In genomic region chr12:78419513-78419912, GRCh38 we compare ENCODE assay signal across 21 cellular contexts.
DNase-seq lines count a peak whose midpoint lies in the region; ATAC-seq, FAIRE-seq and TF ChIP-seq lines count a peak whose summit lies in the region.
"Had no signal": no experiment of that assay in that cellular context is flagged by ENCODE, and none has a peak within 500 bp of the region (broad histone marks: within the 10 kb centered on the region; RNA-seq: fewer than 3 reads in every experiment).

No MANE protein-coding gene starts in this region.

- H3K36me3 ChIP-seq in HepG2 (replicated peaks in 1 of 2; ENCODE audit: control insufficient read depth in 1 of 2, insufficient read depth in 2 of 2, low read length in 2 of 2) (no peaks in the 10 kb centered on the region), right lobe of liver (no peaks in the 10 kb centered on the region), IMR-90 (ENCODE audit: control insufficient read depth, insufficient read depth, low read length) (no peaks in the 10 kb centered on the region)

- H3K4me2 ChIP-seq in HepG2 (ENCODE audit: low read depth, low read length) (no peak overlapping the region), IMR-90 (ENCODE audit: low read depth, low read length) (no peak overlapping the region)
- H3K4me2 ChIP-seq: A549 had no signal

- no peak overlapping the region for H2BK15ac ChIP-seq in IMR-90 (ENCODE audit: low read depth, low read length)

- intact Hi-C loops in HepG2 (cut with micrococcal nuclease; ENCODE audit: unreplicated experiment), result loop anchor here (1.0 kb wide), 1 partner anchor 27 kb away; no protein-coding TSS in a partner anchor
- intact Hi-C loops in right lobe of liver (cut with DNase I), result no loop called here
- intact Hi-C loops in IMR-90 (cut with micrococcal nuclease), result no loop called here

- no peaks in the 10 kb centered on the region for H3K79me1 ChIP-seq in IMR-90 (ENCODE audit: low read depth in 1 of 2, low read length in 2 of 2)

- H3K27ac Mint-ChIP-seq in natural killer cell treated with Interleukin-12 subunit alpha and Interleukin-12 subunit beta and Interleukin-15 and Interleukin-18, amount 100 ng/mL, for 72 hours, result no peak overlapping the region
- H3K27ac Mint-ChIP-seq: CD4-positive, CD25-positive, alpha-beta regulatory T cell; CD8-positive, alpha-beta memory T cell; HFFc6 had no signal

- CTCF ChIA-PET in HepG2 (lab: Yijun Ruan, JAX; ENCODE audit: low intra/inter-chr PET ratio, low total read pairs) (no interaction called here), IMR-90 (lab: Yijun Ruan, JAX) (no interaction called here)

- H4K20me1 ChIP-seq in HepG2 (ENCODE audit: insufficient read depth, low read length) (no peaks in the 10 kb centered on the region), IMR-90 (ENCODE audit: insufficient read depth, low read length) (no peaks in the 10 kb centered on the region)

- H2AFZ ChIP-seq in HepG2 (ENCODE audit: low read length) (no peak overlapping the region), IMR-90 (replicated peaks; ENCODE audit: low read length, poor library complexity) (no peak overlapping the region)

- TF ChIP-seq RAD21 in HepG2 (CRISPR knock-in tag; IDR thresholded peaks at IDR 0.05) (no peak), IMR-90 (IDR thresholded peaks at IDR 0.05; ENCODE audit: low read length) (no peak)

- H2BK120ac ChIP-seq in IMR-90 (ENCODE audit: low read depth, low read length), result no peak overlapping the region

- H3K18ac ChIP-seq in IMR-90 (ENCODE audit: low read depth, low read length), result no peak overlapping the region

- no peak overlapping the region for H3K27ac ChIP-seq in HepG2 (ENCODE audit: extremely low read length, insufficient read depth, low read length)
- H3K27ac ChIP-seq in right lobe of liver, result no peak overlapping the region
- H3K27ac ChIP-seq in IMR-90 (ENCODE audit: insufficient read depth, low read length), result no peak overlapping the region
- H3K27ac ChIP-seq: A549 had no signal

- no peak overlapping the region for H3K56ac ChIP-seq in IMR-90 (ENCODE audit: extremely low read depth, insufficient read depth, low read length)

- BruUV-seq in HepG2 (replicated peaks; lab: Mats Ljungman, UMichigan) (no TSS peak), IMR-90 (replicated peaks; lab: Mats Ljungman, UMichigan) (no TSS peak)

- H3K4me1 ChIP-seq in HepG2 (ENCODE audit: insufficient read depth, low read length), result no peaks in the 10 kb centered on the region
- no peaks in the 10 kb centered on the region for H3K4me1 ChIP-seq in right lobe of liver
- no peaks in the 10 kb centered on the region for H3K4me1 ChIP-seq in IMR-90 (ENCODE audit: control insufficient read depth, insufficient read depth, low read length)
- H3K4me1 ChIP-seq: A549 had no signal

- no peaks in the 10 kb centered on the region for H3K27me3 Mint-ChIP-seq in natural killer cell treated with Interleukin-12 subunit alpha and Interleukin-12 subunit beta and Interleukin-15 and Interleukin-18, amount 100 ng/mL, for 72 hours
- H3K27me3 Mint-ChIP-seq: CD4-positive, CD25-positive, alpha-beta regulatory T cell; CD8-positive, alpha-beta memory T cell; IgD-negative memory B cell had no signal

- no peaks in the 10 kb centered on the region for H3K9me3 ChIP-seq in HepG2 (ENCODE audit: low read length)
- H3K9me3 ChIP-seq in right lobe of liver, result no peaks in the 10 kb centered on the region
- H3K9me3 ChIP-seq in IMR-90 (ENCODE audit: control insufficient read depth, insufficient read depth, low read length), result no peaks in the 10 kb centered on the region
- H3K9me3 ChIP-seq: A549 had no signal

- FAIRE-seq in HepG2 (lab: Jason Lieb, UNC) (no peak), HTR-8/SVneo (lab: Jason Lieb, UNC) (no peak)
- FAIRE-seq: A549, GM12878 had no signal

- H3K9me3 Mint-ChIP-seq in natural killer cell treated with Interleukin-12 subunit alpha and Interleukin-12 subunit beta and Interleukin-15 and Interleukin-18, amount 100 ng/mL, for 72 hours, result peaks cover 2% of the 10 kb centered on the region
- H3K9me3 Mint-ChIP-seq: HFFc6 had no signal

- H4K5ac ChIP-seq in IMR-90 (ENCODE audit: low read depth, low read length), result no peak overlapping the region

- in situ Hi-C loops in HepG2 (cut with HindIII; ENCODE audit: extremely low pct_ligation_motif_present, low pct_unique_long_range_greater_than_20kb), result no loop called here
- in situ Hi-C loops in IMR-90 (cut with MboI; ENCODE audit: low sequenced_read_pairs), result no loop called here

- WGBS in HepG2 (ENCODE audit: low lambda C conversion rate), result 0% methylated on average over 3 of the region's 3 CpGs
- 83% methylated on average over 3 of the region's 3 CpGs for WGBS in right lobe of liver (ENCODE audit: insufficient coverage, low coverage, low lambda C conversion rate, missing lambda C conversion rate)
- WGBS in IMR-90 (ENCODE audit: extremely low coverage in 2 of 2, insufficient read length in 1 of 2), 2 experiments, result no CpG with 5 or more reads among the region's 3 CpGs

- no peak overlapping the region for H2BK5ac ChIP-seq in IMR-90 (ENCODE audit: low read depth, low read length, poor library complexity, severe bottlenecking)

- DNase-seq in HepG2 (ENCODE audit: low spot score) (no peak), right lobe of liver (no peak), IMR-90 (peak; percentile 6), NCI-H2171 treated with DMSO at 0.1 percent for 48 hours (lab: John Stamatoyannopoulos, UW) (peak; percentile 50), HTR-8/SVneo (ENCODE audit: insufficient read length, low spot score) (no peak), T-helper 2 cell (no peak)
- no peak for DNase-seq in natural killer cell treated with Interleukin-12 subunit alpha and Interleukin-12 subunit beta and Interleukin-15 and Interleukin-18, amount 100 ng/mL, for 72 hours (ENCODE audit: low spot score)
- DNase-seq: CD4-positive, CD25-positive, alpha-beta regulatory T cell; CD8-positive, alpha-beta memory T cell; COR-L47; DMS 273 treated with DMSO at 0.1 percent for 48 hours; DMS53; DND-41; EL; GOT3; H7; HFFc6 had no signal

- TF ChIP-seq EP300 in HepG2 (IDR thresholded peaks at IDR 0.05; ENCODE audit: low read depth in 2 of 2, low read length in 2 of 2) (no peak), HepG2 (CRISPR knock-in tag; IDR thresholded peaks at IDR 0.05; ENCODE audit: borderline replicate concordance) (no peak)

- H2AK5ac ChIP-seq in IMR-90 (ENCODE audit: low read depth, low read length), result no peak overlapping the region

- H3K4me3 Mint-ChIP-seq in natural killer cell treated with Interleukin-12 subunit alpha and Interleukin-12 subunit beta and Interleukin-15 and Interleukin-18, amount 100 ng/mL, for 72 hours, result no peak overlapping the region
- H3K4me3 Mint-ChIP-seq: CD4-positive, CD25-positive, alpha-beta regulatory T cell; CD8-positive, alpha-beta memory T cell; HFFc6 had no signal

- H4K91ac ChIP-seq in IMR-90 (ENCODE audit: insufficient read depth, low read depth, low read length), result no peak overlapping the region

- TF ChIP-seq POLR2A in HepG2 (IDR thresholded peaks at IDR 0.05; ENCODE audit: insufficient read depth in 1 of 2, low read depth in 2 of 2, low read length in 2 of 2), result no peak
- no peak for TF ChIP-seq POLR2A in right lobe of liver (IDR thresholded peaks at IDR 0.05)
- no peak for TF ChIP-seq POLR2A in IMR-90 (IDR thresholded peaks at IDR 0.05; ENCODE audit: low read depth, low read length)

- POLR2A ChIA-PET in HepG2 (lab: Yijun Ruan, JAX) (no interaction called here), IMR-90 (lab: Charles Lee; ENCODE audit: unreplicated experiment) (no interaction called here)

- H3K4ac ChIP-seq in IMR-90 (ENCODE audit: low read depth, low read length), result no peak overlapping the region

- H3K4me3 ChIP-seq in HepG2 (replicated peaks in 1 of 3; ENCODE audit: insufficient read depth in 1 of 3, low read depth in 2 of 3, low read length in 3 of 3), result no peak overlapping the region
- no peak overlapping the region for H3K4me3 ChIP-seq in right lobe of liver
- H3K4me3 ChIP-seq in IMR-90 (ENCODE audit: insufficient read depth, low read depth, low read length), result no peak overlapping the region
- H3K4me3 ChIP-seq: A549, GM12878 had no signal

- TF ChIP-seq CTCF in HepG2 (CRISPR knock-in tag; IDR thresholded peaks at IDR 0.05), result no peak
- no peak for TF ChIP-seq CTCF in right lobe of liver (IDR thresholded peaks at IDR 0.05)
- TF ChIP-seq CTCF in IMR-90 (conservative IDR thresholded peaks at IDR 0.05; ENCODE audit: low read depth, low read length), result no peak

- H4K8ac ChIP-seq in IMR-90 (ENCODE audit: low read depth in 2 of 2, low read length in 2 of 2), result no peak overlapping the region

- H3K9ac ChIP-seq in HepG2 (ENCODE audit: insufficient read depth, low read depth, low read length) (no peak overlapping the region), IMR-90 (ENCODE audit: low read depth, low read length) (no peak overlapping the region)

- no peak overlapping the region for H2BK20ac ChIP-seq in IMR-90 (ENCODE audit: low read depth, low read length)

- dilution Hi-C loops in IMR-90 (cut with HindIII; ENCODE audit: low sequenced_read_pairs, unreplicated experiment), result no loop called here

- no peak overlapping the region for H3K14ac ChIP-seq in IMR-90 (replicated peaks; ENCODE audit: low read depth, low read length)

- no peaks in the 10 kb centered on the region for H3K9me1 ChIP-seq in IMR-90 (ENCODE audit: insufficient read depth, low read length)

- peaks cover 5% of the 10 kb centered on the region for H3K36me3 Mint-ChIP-seq in natural killer cell treated with Interleukin-12 subunit alpha and Interleukin-12 subunit beta and Interleukin-15 and Interleukin-18, amount 100 ng/mL, for 72 hours
- H3K36me3 Mint-ChIP-seq: CD4-positive, CD25-positive, alpha-beta regulatory T cell; CD8-positive, alpha-beta memory T cell; IgD-negative memory B cell had no signal

- no peaks in the 10 kb centered on the region for H3K4me1 Mint-ChIP-seq in natural killer cell treated with Interleukin-12 subunit alpha and Interleukin-12 subunit beta and Interleukin-15 and Interleukin-18, amount 100 ng/mL, for 72 hours (ENCODE audit: low read depth in 2 of 2)
- H3K4me1 Mint-ChIP-seq: CD4-positive, CD25-positive, alpha-beta regulatory T cell; CD8-positive, alpha-beta memory T cell had no signal

- no peak overlapping the region for H3K23ac ChIP-seq in IMR-90 (ENCODE audit: low read depth, low read length)

- ATAC-seq in HepG2 (no peak), right lobe of liver (no peak), IMR-90 (ENCODE audit: low read depth) (no peak)
- no peak for ATAC-seq in natural killer cell treated with Interleukin-12 subunit alpha and Interleukin-12 subunit beta and Interleukin-15 and Interleukin-18, amount 100 ng/mL, for 72 hours
- ATAC-seq: A549, HCT116 had no signal

- H3K79me2 ChIP-seq in HepG2 (ENCODE audit: insufficient read depth, low read length), result no peaks in the 10 kb centered on the region

- H2AK9ac ChIP-seq in IMR-90 (replicated peaks; ENCODE audit: low read depth, low read length, poor library complexity), result no peak overlapping the region

- H3K27me3 ChIP-seq in HepG2 (ENCODE audit: control insufficient read depth in 1 of 2, insufficient read depth in 2 of 2, low read length in 2 of 2), result no peaks in the 10 kb centered on the region
- no peaks in the 10 kb centered on the region for H3K27me3 ChIP-seq in right lobe of liver
- no peaks in the 10 kb centered on the region for H3K27me3 ChIP-seq in IMR-90 (ENCODE audit: control insufficient read depth, insufficient read depth, low read length)

TF ChIP-seq in HepG2, 621 proteins besides CTCF, POLR2A, EP300 and RAD21 (continues in another document):
- TF ChIP-seq CREB1 (IDR thresholded peaks at IDR 0.05), result peak; percentile 80
- TF ChIP-seq CREB1 (CRISPR knock-in tag; IDR thresholded peaks at IDR 0.05), result no peak

TF ChIP-seq in IMR-90, 13 proteins besides CTCF, POLR2A, EP300 and RAD21 (continues in another document):
- no peak for TF ChIP-seq MAZ (IDR thresholded peaks at IDR 0.05; ENCODE audit: borderline replicate concordance, low read depth, low read length)

Comparison
In these comparisons a context has a peak if more than half of its experiments do, and no peak if none do; other contexts are left out.
1. DNase-seq: peak in IMR-90 (single experiment) and NCI-H2171 treated with DMSO at 0.1 percent for 48 hours (single experiment); none in HepG2 (single experiment), right lobe of liver (0 of 3), HTR-8/SVneo (single experiment), T-helper 2 cell (0 of 5) and natural killer cell treated with Interleukin-12 subunit alpha and Interleukin-12 subunit beta and Interleukin-15 and Interleukin-18, amount 100 ng/mL, for 72 hours (single experiment).